12 cellular contexts compared by ENCODE assay signal in the genomic region with DNA sequence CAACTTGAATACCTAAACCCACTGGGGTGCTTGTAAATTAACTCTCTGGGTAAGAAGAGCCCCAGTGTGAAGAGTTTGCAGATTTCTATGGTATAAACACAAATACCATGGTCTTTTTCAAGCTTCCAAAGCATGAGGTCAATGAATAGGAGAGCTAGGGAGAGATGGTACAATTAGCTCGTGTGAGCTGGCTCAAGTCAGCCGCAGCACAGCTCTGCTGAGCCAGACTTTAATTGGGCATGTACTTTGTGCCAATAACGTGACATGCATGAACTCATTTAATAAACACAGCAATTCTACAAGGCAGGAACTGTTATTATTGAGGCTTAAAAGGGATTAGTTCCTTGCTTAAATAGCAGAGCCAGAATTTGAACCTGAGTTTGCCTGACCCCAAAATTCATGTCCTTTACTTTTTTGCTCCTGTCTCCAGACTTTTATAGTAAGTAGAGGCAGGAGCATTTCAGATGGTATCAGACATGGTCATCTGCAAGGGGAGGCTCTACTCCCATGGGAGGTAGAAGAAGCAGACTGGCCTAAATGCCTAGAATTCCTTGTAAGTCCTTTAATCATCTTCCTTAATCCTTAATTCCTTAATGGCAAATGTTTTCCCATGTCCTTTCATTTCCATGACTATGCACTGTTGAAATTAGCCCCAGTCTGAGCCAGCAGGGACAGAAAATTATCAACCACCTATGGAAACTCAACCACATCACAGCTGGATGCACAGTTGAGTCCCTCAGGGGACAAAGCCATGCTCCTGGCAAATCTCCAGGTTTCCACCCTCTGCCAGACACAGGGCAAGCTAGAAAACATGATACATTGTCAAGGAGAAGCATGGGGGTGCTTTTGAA.
DNase-seq lines count a peak whose midpoint lies in the region; ATAC-seq and TF ChIP-seq lines count a peak whose summit lies in the region.
"Had no signal": no experiment of that assay in that cellular context is flagged by ENCODE, and none has a peak within 500 bp of the region (broad histone marks: within the 10 kb centered on the region; RNA-seq: fewer than 3 reads in every experiment).

No MANE protein-coding gene starts in this region.

- H3K27ac ChIP-seq in BLaER1 treated with 17β-estradiol and CSF1 and Interleukin-3, amounts not matched to agents 10 nM and 100 nM: no peak overlapping the region
- no peak overlapping the region for H3K27ac ChIP-seq in endodermal cell (ENCODE audit: low read depth, low read length)
- H3K27ac ChIP-seq: epithelial cell of prostate had no signal

- no peak overlapping the region for H3K27ac Mint-ChIP-seq in endodermal cell
- H3K27ac Mint-ChIP-seq: B cell had no signal

- peaks cover 0 to 70% (median 35%) of the 10 kb centered on the region in 11 experiments; a peak in 15 of 22 replicates for H3K36me3 ChIP-seq in BLaER1 treated with 17β-estradiol and CSF1 and Interleukin-3, amounts not matched to agents 10 nM and 100 nM
- H3K36me3 ChIP-seq in endodermal cell (ENCODE audit: control insufficient read depth, insufficient read depth, low read length): no peaks in the 10 kb centered on the region

- H3K27me3 Mint-ChIP-seq in endodermal cell (ENCODE audit: insufficient read depth): no peaks in the 10 kb centered on the region
- H3K27me3 Mint-ChIP-seq: B cell had no signal

- H3K4me3 Mint-ChIP-seq in endodermal cell: no peak overlapping the region
- H3K4me3 Mint-ChIP-seq: B cell had no signal

- WGBS in endodermal cell (ENCODE audit: insufficient coverage in 1 of 2, insufficient read length in 1 of 2), 2 experiments: 82 to 100% methylated on average over 1 to 3 of the region's 3 CpGs

- ATAC-seq in GM19397 (IDR thresholded peaks at IDR 0.05; ENCODE audit: unreplicated experiment) (peak; percentile 49), HG02885 (IDR thresholded peaks at IDR 0.05; ENCODE audit: poor library complexity, unreplicated experiment) (no peak)

- H3K4me1 ChIP-seq in BLaER1 treated with 17β-estradiol and CSF1 and Interleukin-3, amounts not matched to agents 10 nM and 100 nM: peaks cover 10 to 51% (median 27%) of the 10 kb centered on the region in 10 experiments; a peak in 18 of 20 replicates
- H3K4me1 ChIP-seq in endodermal cell (ENCODE audit: control insufficient read depth, insufficient read depth, low read length): no peaks in the 10 kb centered on the region

- no peak overlapping the region for H3K9ac ChIP-seq in BLaER1 treated with 17β-estradiol and CSF1 and Interleukin-3, amounts not matched to agents 10 nM and 100 nM
- no peak overlapping the region for H3K9ac ChIP-seq in endodermal cell (ENCODE audit: extremely low read depth, low read length, poor library complexity, severe bottlenecking)

- no peaks in the 10 kb centered on the region; a peak in 1 of 22 replicates for H4K20me1 ChIP-seq in BLaER1 treated with 17β-estradiol and CSF1 and Interleukin-3, amounts not matched to agents 10 nM and 100 nM

- peak overlapping the region in 9 of 11 experiments; percentile 14 to 76 (median 48); a peak in 16 of 22 replicates for H3K4me2 ChIP-seq in BLaER1 treated with 17β-estradiol and CSF1 and Interleukin-3, amounts not matched to agents 10 nM and 100 nM

- H3K9me3 ChIP-seq in BLaER1 treated with 17β-estradiol and CSF1 and Interleukin-3, amounts not matched to agents 10 nM and 100 nM (replicated peaks in 1 of 11): peaks cover 7 to 31% (median 20%) of the 10 kb centered on the region in 11 experiments
- H3K9me3 ChIP-seq in endodermal cell (ENCODE audit: control insufficient read depth, low read length): peaks cover 14% of the 10 kb centered on the region

- intact Hi-C loops in posterior vena cava (cut with DNase I) (no loop called here), posterior cingulate gyrus (cut with DNase I) (no loop called here)

- no peak for TF ChIP-seq CTCF in endodermal cell (conservative IDR thresholded peaks at IDR 0.05)

- H3K36me3 Mint-ChIP-seq in endodermal cell (ENCODE audit: low read depth): no peaks in the 10 kb centered on the region

- peaks cover 10% of the 10 kb centered on the region for H3K9me3 Mint-ChIP-seq in endodermal cell

- no peaks in the 10 kb centered on the region for H3K4me1 Mint-ChIP-seq in endodermal cell

- H3K27me3 ChIP-seq in BLaER1 treated with 17β-estradiol and CSF1 and Interleukin-3, amounts not matched to agents 10 nM and 100 nM: no peaks in the 10 kb centered on the region
- H3K27me3 ChIP-seq in endodermal cell (ENCODE audit: control insufficient read depth, insufficient read depth, low read length, poor library complexity, severe bottlenecking): no peaks in the 10 kb centered on the region

- DNase-seq in NCI-H2081 treated with DMSO at 0.1 percent for 48 hours (lab: John Stamatoyannopoulos, UW) (peak; percentile 60), endodermal cell (peak; percentile 56), posterior vena cava (ENCODE audit: low spot score) (no peak), posterior cingulate gyrus (no peak)
- DNase-seq in effector CD8-positive, alpha-beta T cell (lab: John Stamatoyannopoulos, UW): no peak
- DNase-seq: EL, T-helper 2 cell had no signal

- H3K4me3 ChIP-seq in BLaER1 treated with 17β-estradiol and CSF1 and Interleukin-3, amounts not matched to agents 10 nM and 100 nM: no peak overlapping the region
- no peak overlapping the region for H3K4me3 ChIP-seq in endodermal cell (ENCODE audit: low read length)

Comparison
In these comparisons a context has a peak if more than half of its experiments do, and no peak if none do; other contexts are left out.
1. DNase-seq: peak in NCI-H2081 treated with DMSO at 0.1 percent for 48 hours (single experiment) and endodermal cell (single experiment); none in posterior vena cava (single experiment), posterior cingulate gyrus (0 of 10) and effector CD8-positive, alpha-beta T cell (single experiment).